ENCODE assay signal across 9 cellular contexts in genomic region chr5:132498152-132498551, GRCh38. TPM values are rescaled to one million over a fixed set of nuclear protein-coding genes. Genes with fewer than 3 reads are reported as not detected.
A peak's percentile ranks its signal among the peaks of the same experiment; 100 is the strongest.
DNase-seq lines count a peak whose midpoint lies in the region; ATAC-seq, FAIRE-seq and TF ChIP-seq lines count a peak whose summit lies in the region.
"Had no signal": no experiment of that assay in that cellular context is flagged by ENCODE, and none has a peak within 500 bp of the region (broad histone marks: within the 10 kb centered on the region; RNA-seq: fewer than 3 reads in every experiment).

No MANE protein-coding gene starts in this region.

- H3K4me3 ChIP-seq in HepG2 (replicated peaks in 1 of 3; ENCODE audit: insufficient read depth in 1 of 3, low read depth in 2 of 3, low read length in 3 of 3), result no peak overlapping the region; a peak in 1 of 6 replicates

- intact Hi-C loops in HepG2 (cut with micrococcal nuclease; ENCODE audit: unreplicated experiment), result loop anchor here (5.0 kb wide), 1 partner anchor 36 kb away; no protein-coding TSS in a partner anchor

- no peak for TF ChIP-seq CTCF in HepG2 (CRISPR knock-in tag; IDR thresholded peaks at IDR 0.05)

- WGBS in adipose tissue, 3 donors, result 81 to 90% (median 84%) methylated on average over 3 of the region's 3 CpGs
- WGBS in HepG2 (ENCODE audit: low lambda C conversion rate), result no CpG with 5 or more reads among the region's 3 CpGs

- no peaks in the 10 kb centered on the region for H3K9me3 ChIP-seq in HepG2 (ENCODE audit: low read length)

- peak; percentile 3 for DNase-seq in T-helper 2 cell treated with Interferon-gamma antibody and Interleukin-4, amounts not matched to agents 5 μg/mL and 100 μg/mL, for 36 hours (ENCODE audit: low spot score)
- no peak for DNase-seq in T-helper 2 cell
- no peak for DNase-seq in HepG2 (ENCODE audit: low spot score)
- peak in 5 of 49 donors; percentile 11 to 45 (median 38) for DNase-seq in substantia nigra (lab: John Stamatoyannopoulos, UW)
- DNase-seq in occipital lobe (lab: John Stamatoyannopoulos, UW), result no peak
- DNase-seq in COLO829 (ENCODE audit: low spot score), result no peak

- H3K27me3 ChIP-seq in HepG2 (ENCODE audit: control insufficient read depth in 1 of 2, insufficient read depth in 2 of 2, low read length in 2 of 2), result no peaks in the 10 kb centered on the region

- ATAC-seq in HepG2 (no peak), HG03460 (IDR thresholded peaks at IDR 0.05; ENCODE audit: unreplicated experiment) (no peak)

- CTCF ChIA-PET in HepG2 (lab: Yijun Ruan, JAX; ENCODE audit: low intra/inter-chr PET ratio, low total read pairs), result no interaction called here

- H3K27ac ChIP-seq in adipose tissue (ENCODE audit: low read depth, low read length), result peak overlapping the region; percentile 65
- no peak overlapping the region for H3K27ac ChIP-seq in HepG2 (ENCODE audit: extremely low read length, insufficient read depth, low read length)
- H3K27ac ChIP-seq in substantia nigra (ENCODE audit: low read depth, low read length, poor library complexity, severe bottlenecking), result peak overlapping the region; percentile 49

- no TSS peak for BruUV-seq in HepG2 (replicated peaks; lab: Mats Ljungman, UMichigan)

- no peaks in the 10 kb centered on the region for H4K20me1 ChIP-seq in HepG2 (ENCODE audit: insufficient read depth, low read length)

- TF ChIP-seq POLR2A in HepG2 (IDR thresholded peaks at IDR 0.05; ENCODE audit: insufficient read depth in 1 of 2, low read depth in 2 of 2, low read length in 2 of 2), result no peak

- in situ Hi-C loops in HepG2 (cut with HindIII; ENCODE audit: extremely low pct_ligation_motif_present, low pct_unique_long_range_greater_than_20kb), result loop anchor here (10.0 kb wide), 3 partner anchors 73 to 203 kb away; partner anchors contain the start of gene SLC22A4

- no peaks in the 10 kb centered on the region for H3K79me2 ChIP-seq in HepG2 (ENCODE audit: insufficient read depth, low read length)

- H3K4me1 ChIP-seq in HepG2 (ENCODE audit: insufficient read depth, low read length), result peaks cover 76% of the 10 kb centered on the region

- H3K9me3 Mint-ChIP-seq in T-helper 2 cell treated with Interferon-gamma antibody and Interleukin-4, amounts not matched to agents 5 μg/mL and 100 μg/mL, for 36 hours, result no peaks in the 10 kb centered on the region
- H3K9me3 Mint-ChIP-seq: brain had no signal

- no peak overlapping the region for H3K9ac ChIP-seq in HepG2 (ENCODE audit: insufficient read depth, low read depth, low read length)

- POLR2A ChIA-PET in HepG2 (lab: Yijun Ruan, JAX), result interaction anchor here (0.9 to 6.9 kb wide), 9 partner anchors 8 to 205 kb away, joined by 3 to 86 read pairs (median 16); partner anchors contain the start of genes IRF1, SLC22A4 and SLC22A5

- peaks cover 1% of the 10 kb centered on the region for H3K27me3 Mint-ChIP-seq in T-helper 2 cell treated with Interferon-gamma antibody and Interleukin-4, amounts not matched to agents 5 μg/mL and 100 μg/mL, for 36 hours (ENCODE audit: low read depth)

- no peak overlapping the region for H2AFZ ChIP-seq in HepG2 (ENCODE audit: low read length)

- H3K36me3 Mint-ChIP-seq in T-helper 2 cell treated with Interferon-gamma antibody and Interleukin-4, amounts not matched to agents 5 μg/mL and 100 μg/mL, for 36 hours (ENCODE audit: low read depth), result peaks cover 5% of the 10 kb centered on the region
- H3K36me3 Mint-ChIP-seq: brain had no signal

- no peaks in the 10 kb centered on the region for H3K36me3 ChIP-seq in HepG2 (replicated peaks in 1 of 2; ENCODE audit: control insufficient read depth in 1 of 2, insufficient read depth in 2 of 2, low read length in 2 of 2)

- peak overlapping the region; percentile 95; the same call in 1 of the 2 replicates for H3K4me2 ChIP-seq in HepG2 (ENCODE audit: low read depth, low read length)

- TF ChIP-seq RAD21 in HepG2 (CRISPR knock-in tag; IDR thresholded peaks at IDR 0.05), result no peak

- H3K4me3 Mint-ChIP-seq in T-helper 2 cell treated with Interferon-gamma antibody and Interleukin-4, amounts not matched to agents 5 μg/mL and 100 μg/mL, for 36 hours, result no peak overlapping the region

- TF ChIP-seq EP300 in HepG2 (IDR thresholded peaks at IDR 0.05; ENCODE audit: low read depth in 2 of 2, low read length in 2 of 2), result no peak
- TF ChIP-seq EP300 in HepG2 (CRISPR knock-in tag; IDR thresholded peaks at IDR 0.05; ENCODE audit: borderline replicate concordance), result no peak

- FAIRE-seq in HepG2 (lab: Jason Lieb, UNC), result no peak

- H3K27ac Mint-ChIP-seq in T-helper 2 cell treated with Interferon-gamma antibody and Interleukin-4, amounts not matched to agents 5 μg/mL and 100 μg/mL, for 36 hours, result peak overlapping the region; percentile 91

- peaks cover 45% of the 10 kb centered on the region for H3K4me1 Mint-ChIP-seq in T-helper 2 cell treated with Interferon-gamma antibody and Interleukin-4, amounts not matched to agents 5 μg/mL and 100 μg/mL, for 36 hours (ENCODE audit: low read depth)

RNA-seq across cellular contexts. Expression of gene IRF1, which starts 7.6 kb away (rescaled TPM):
- 10 to 100 TPM in 2 of 3 donors, 1 to 10 TPM in 1; 9.1 to 90.5 (median 58.0) TPM for polyA plus RNA-seq in adipose tissue
- total RNA-seq in HepG2 (2016; rRNA removed; fragmentation: Illumina TruSeq; extraction: Trizol), result 5.8 and 8.8 TPM in 2 replicates
- total RNA-seq in HepG2 (2016; cell fraction: cytosol; rRNA removed; fragmentation: Illumina TruSeq; extraction: Trizol; ENCODE audit: low read depth), result 1.2 and 1.9 TPM in 2 replicates
- total RNA-seq in HepG2 (2016; cell fraction: insoluble cytoplasmic fraction; rRNA removed; fragmentation: Illumina TruSeq; extraction: Trizol), result 4.4 and 10.1 TPM in 2 replicates
- total RNA-seq in HepG2 (2016; cell fraction: membrane; rRNA removed; fragmentation: Illumina TruSeq; extraction: Trizol), result 2.5 and 3.3 TPM in 2 replicates
- total RNA-seq in HepG2 (2016; cell fraction: nucleus; rRNA removed; fragmentation: Illumina TruSeq; extraction: Trizol), result 14.5 and 19.2 TPM in 2 replicates
- polyA plus RNA-seq in HepG2 (2011; rRNA removed), result 4.1 and 4.4 TPM in 2 replicates
- polyA plus RNA-seq in HepG2 (2011; cell fraction: cytosol; rRNA removed), result 4.7 and 4.8 TPM in 2 replicates
- 10.1 and 10.8 TPM in 2 replicates for polyA plus RNA-seq in HepG2 (2011; cell fraction: nucleus; rRNA removed)
- polyA plus RNA-seq in HepG2 (2012), result 3.4 and 4.0 TPM in 2 replicates
- polyA plus RNA-seq in HepG2 (2016; cell fraction: cytosol; fragmentation: Illumina TruSeq; extraction: Trizol; ENCODE audit: low read depth), result 0.75 and 0.77 TPM in 2 replicates
- 5.3 and 6.8 TPM in 2 replicates for polyA plus RNA-seq in HepG2 (2016; cell fraction: insoluble cytoplasmic fraction; fragmentation: Illumina TruSeq; extraction: Trizol; ENCODE audit: low read depth)
- 0.80 and 1.4 TPM in 2 replicates for polyA plus RNA-seq in HepG2 (2016; cell fraction: membrane; fragmentation: Illumina TruSeq; extraction: Trizol; ENCODE audit: low read depth)
- 8.7 and 9.9 TPM in 2 replicates for polyA plus RNA-seq in HepG2 (2016; cell fraction: nucleus; fragmentation: Illumina TruSeq; extraction: Trizol; ENCODE audit: insufficient read depth, low read depth)
- polyA minus RNA-seq in HepG2 (2011; rRNA and poly(A)+ RNA removed; ENCODE audit: low replicate concordance), result 24.0 and 36.4 TPM in 2 replicates
- 4.7 and 7.5 TPM in 2 replicates for polyA minus RNA-seq in HepG2 (2011; cell fraction: cytosol; rRNA and poly(A)+ RNA removed)
- 28.5 and 37.7 TPM in 2 replicates for polyA minus RNA-seq in HepG2 (2011; cell fraction: nucleus; rRNA and poly(A)+ RNA removed)
- total RNA-seq in occipital lobe, result 2.0 TPM

RNA-seq across cellular contexts. Expression of gene IL5, which starts 45.2 kb away (rescaled TPM):
- polyA plus RNA-seq in adipose tissue (under 1 TPM in 1 of 3 donors, not detected in 2; 0.09 TPM), HepG2 (2011; rRNA removed) (not detected in 2 replicates)
- total RNA-seq in HepG2 (2016; rRNA removed; fragmentation: Illumina TruSeq; extraction: Trizol) (not detected in 2 replicates), occipital lobe (not detected)
- total RNA-seq in HepG2 (2016; cell fraction: cytosol; rRNA removed; fragmentation: Illumina TruSeq; extraction: Trizol; ENCODE audit: low read depth), result not detected in 2 replicates
- not detected in 2 replicates for total RNA-seq in HepG2 (2016; cell fraction: insoluble cytoplasmic fraction; rRNA removed; fragmentation: Illumina TruSeq; extraction: Trizol)
- not detected in 2 replicates for total RNA-seq in HepG2 (2016; cell fraction: membrane; rRNA removed; fragmentation: Illumina TruSeq; extraction: Trizol)
- not detected in 2 replicates for total RNA-seq in HepG2 (2016; cell fraction: nucleus; rRNA removed; fragmentation: Illumina TruSeq; extraction: Trizol)
- not detected in 2 replicates for polyA plus RNA-seq in HepG2 (2011; cell fraction: cytosol; rRNA removed)
- polyA plus RNA-seq in HepG2 (2011; cell fraction: nucleus; rRNA removed), result not detected in 2 replicates
- not detected in 2 replicates for polyA plus RNA-seq in HepG2 (2012)
- polyA plus RNA-seq in HepG2 (2016; cell fraction: cytosol; fragmentation: Illumina TruSeq; extraction: Trizol; ENCODE audit: low read depth), result not detected in 2 replicates
- not detected in 2 replicates for polyA plus RNA-seq in HepG2 (2016; cell fraction: insoluble cytoplasmic fraction; fragmentation: Illumina TruSeq; extraction: Trizol; ENCODE audit: low read depth)
- polyA plus RNA-seq in HepG2 (2016; cell fraction: membrane; fragmentation: Illumina TruSeq; extraction: Trizol; ENCODE audit: low read depth), result not detected in 2 replicates
- polyA plus RNA-seq in HepG2 (2016; cell fraction: nucleus; fragmentation: Illumina TruSeq; extraction: Trizol; ENCODE audit: insufficient read depth, low read depth), result not detected in 2 replicates
- not detected in 2 replicates for polyA minus RNA-seq in HepG2 (2011; rRNA and poly(A)+ RNA removed; ENCODE audit: low replicate concordance)
- polyA minus RNA-seq in HepG2 (2011; cell fraction: cytosol; rRNA and poly(A)+ RNA removed), result not detected in 2 replicates
- not detected in 2 replicates for polyA minus RNA-seq in HepG2 (2011; cell fraction: nucleus; rRNA and poly(A)+ RNA removed)

RNA-seq across cellular contexts. Expression of gene RAD50, which starts 58.6 kb away (rescaled TPM):
- polyA plus RNA-seq in adipose tissue (10 to 100 TPM in 1 of 3 donors, 1 to 10 TPM in 2; 6.3 to 10.1 (median 8.5) TPM), HepG2 (2011; rRNA removed) (13.6 and 19.2 TPM in 2 replicates)
- total RNA-seq in HepG2 (2016; rRNA removed; fragmentation: Illumina TruSeq; extraction: Trizol) (23.4 and 40.1 TPM in 2 replicates), occipital lobe (39.3 TPM)
- total RNA-seq in HepG2 (2016; cell fraction: cytosol; rRNA removed; fragmentation: Illumina TruSeq; extraction: Trizol; ENCODE audit: low read depth), result 2.6 and 2.9 TPM in 2 replicates
- total RNA-seq in HepG2 (2016; cell fraction: insoluble cytoplasmic fraction; rRNA removed; fragmentation: Illumina TruSeq; extraction: Trizol), result 23.3 and 37.9 TPM in 2 replicates
- total RNA-seq in HepG2 (2016; cell fraction: membrane; rRNA removed; fragmentation: Illumina TruSeq; extraction: Trizol), result 6.3 and 8.5 TPM in 2 replicates
- total RNA-seq in HepG2 (2016; cell fraction: nucleus; rRNA removed; fragmentation: Illumina TruSeq; extraction: Trizol), result 33.7 and 36.5 TPM in 2 replicates
- 7.1 and 10.6 TPM in 2 replicates for polyA plus RNA-seq in HepG2 (2011; cell fraction: cytosol; rRNA removed)
- 24.8 and 26.5 TPM in 2 replicates for polyA plus RNA-seq in HepG2 (2011; cell fraction: nucleus; rRNA removed)
- polyA plus RNA-seq in HepG2 (2012), result 20.6 and 27.9 TPM in 2 replicates
- polyA plus RNA-seq in HepG2 (2016; cell fraction: cytosol; fragmentation: Illumina TruSeq; extraction: Trizol; ENCODE audit: low read depth), result 0.74 and 1.1 TPM in 2 replicates
- 28.7 and 29.8 TPM in 2 replicates for polyA plus RNA-seq in HepG2 (2016; cell fraction: insoluble cytoplasmic fraction; fragmentation: Illumina TruSeq; extraction: Trizol; ENCODE audit: low read depth)
- polyA plus RNA-seq in HepG2 (2016; cell fraction: membrane; fragmentation: Illumina TruSeq; extraction: Trizol; ENCODE audit: low read depth), result 1.5 and 3.2 TPM in 2 replicates
- polyA plus RNA-seq in HepG2 (2016; cell fraction: nucleus; fragmentation: Illumina TruSeq; extraction: Trizol; ENCODE audit: insufficient read depth, low read depth), result 26.8 and 32.5 TPM in 2 replicates
- polyA minus RNA-seq in HepG2 (2011; rRNA and poly(A)+ RNA removed; ENCODE audit: low replicate concordance), result 12.0 and 21.4 TPM in 2 replicates
- 16.4 and 16.9 TPM in 2 replicates for polyA minus RNA-seq in HepG2 (2011; cell fraction: cytosol; rRNA and poly(A)+ RNA removed)
- polyA minus RNA-seq in HepG2 (2011; cell fraction: nucleus; rRNA and poly(A)+ RNA removed), result 69.9 and 76.1 TPM in 2 replicates
